In genomic region chr5:174419523-174420132, GRCh38 we compare ENCODE assay signal across 8 cellular contexts.
DNase-seq lines count a peak whose midpoint lies in the region; ATAC-seq and TF ChIP-seq lines count a peak whose summit lies in the region.

No MANE protein-coding gene starts in this region.

- no peak overlapping the region for H4K91ac ChIP-seq in H9 (ENCODE audit: insufficient read length, low read depth, low read length)

- no peaks in the 10 kb centered on the region for H3K79me1 ChIP-seq in H9 (ENCODE audit: insufficient read depth, low read depth, low read length, poor library complexity, severe bottlenecking)

- H2BK120ac ChIP-seq in H9 (ENCODE audit: low read depth, low read length, poor library complexity, severe bottlenecking): no peak overlapping the region

- no peaks in the 10 kb centered on the region for H3K36me3 Mint-ChIP-seq in H9 (ENCODE audit: insufficient read depth in 1 of 3, low read depth in 3 of 3)

- no peaks in the 10 kb centered on the region; the same call in 1 of the 2 replicates for H3K27me3 ChIP-seq in H9 (ENCODE audit: insufficient read depth, low read length)

- no peak overlapping the region for H3K9ac ChIP-seq in H9 (ENCODE audit: extremely low read depth, insufficient read length, low read length)

- no peak overlapping the region for H3T11ph ChIP-seq in H9 (ENCODE audit: low read length)

- H3K14ac ChIP-seq in H9 (ENCODE audit: insufficient read depth, low read length): no peak overlapping the region

- no peak overlapping the region for H2BK5ac ChIP-seq in H9 (ENCODE audit: insufficient read length, low read length)

- H3K9me3 Mint-ChIP-seq in H9: no peaks in the 10 kb centered on the region; a peak in 2 of 5 replicates

- TF ChIP-seq CTCF in H9 (conservative IDR thresholded peaks at IDR 0.05): peak; percentile 97

- H2BK15ac ChIP-seq in H9 (ENCODE audit: low read depth, low read length): no peak overlapping the region

- no peak overlapping the region for H4K5ac ChIP-seq in H9 (ENCODE audit: insufficient read length, low read depth, low read length)

- no peak overlapping the region for H3K4ac ChIP-seq in H9 (ENCODE audit: low read depth, low read length)

- H2AK5ac ChIP-seq in H9 (ENCODE audit: insufficient read length, low read length): no peak overlapping the region

- H3K23ac ChIP-seq in H9 (ENCODE audit: insufficient read length, low read depth, low read length): no peak overlapping the region

- no peak overlapping the region for H2BK12ac ChIP-seq in H9 (ENCODE audit: insufficient read length, low read depth, low read length)

- no CpG with 5 or more reads among the region's 18 CpGs for WGBS in H9 (ENCODE audit: extremely low coverage, insufficient read length, low lambda C conversion rate)

- no peaks in the 10 kb centered on the region for H3K79me2 ChIP-seq in H9 (ENCODE audit: insufficient read depth, low read length)

- peaks cover 6 to 11% of the 10 kb centered on the region in 2 experiments; a peak in 3 of 4 replicates for H3K4me1 Mint-ChIP-seq in H9

- no peak overlapping the region for H2AFZ ChIP-seq in H9 (ENCODE audit: low read length)

- no peak overlapping the region for H2BK20ac ChIP-seq in H9 (ENCODE audit: low read depth, low read length, poor library complexity, severe bottlenecking)

- H3K27ac ChIP-seq in H9 (ENCODE audit: insufficient read length, low read depth, low read length): no peak overlapping the region

- H4K8ac ChIP-seq in H9 (replicated peaks; ENCODE audit: insufficient read length, low read depth, low read length): no peak overlapping the region

- peaks cover 6% of the 10 kb centered on the region for H3K23me2 ChIP-seq in H9 (ENCODE audit: insufficient read length, low read depth, low read length, poor library complexity, severe bottlenecking)

- peaks cover 45% of the 10 kb centered on the region for H3K27me3 Mint-ChIP-seq in H9 (ENCODE audit: low read depth)

- peak; percentile 98 for ATAC-seq in left ventricle myocardium superior

- no peak overlapping the region; a peak in 1 of 7 replicates for H3K27ac Mint-ChIP-seq in H9

- DNase-seq in EH (ENCODE audit: low read depth) (peak; percentile 88), H9 (peak; percentile 94), NCI-H1048 (lab: John Stamatoyannopoulos, UW) (peak; percentile 85), T-helper 2 cell (peak; percentile 32 to 85 (median 75)), amniotic stem cell (lab: John Stamatoyannopoulos, UW) (peak; percentile 72), left ventricle myocardium superior (peak; percentile 93), pulmonary artery endothelial cell (ENCODE audit: low read depth, low spot score) (peak; percentile 59), DMS79 treated with DMSO at 0.1 percent for 48 hours (lab: John Stamatoyannopoulos, UW) (no peak)

- H3K4me1 ChIP-seq in H9 (ENCODE audit: insufficient read depth, low read length): no peaks in the 10 kb centered on the region

- peak overlapping the region; percentile 65 to 84 for H3K4me3 Mint-ChIP-seq in H9

- H3K56ac ChIP-seq in H9 (ENCODE audit: insufficient read length, low read depth, low read length): no peak overlapping the region

- no peaks in the 10 kb centered on the region for H4K20me1 ChIP-seq in H9 (ENCODE audit: control insufficient read depth, insufficient read depth, insufficient read length)

- no peaks in the 10 kb centered on the region for H3K9me3 ChIP-seq in H9 (ENCODE audit: control insufficient read depth, low read depth, low read length)

- intact Hi-C loops in left ventricle myocardium superior (cut with micrococcal nuclease): loop anchor here (5.0 to 10.0 kb wide), 2 partner anchors 373 to 515 kb away; no protein-coding TSS in a partner anchor

- H3K18ac ChIP-seq in H9 (ENCODE audit: insufficient read length, low read depth, low read length): no peak overlapping the region

- peak overlapping the region; percentile 53 for H3K4me2 ChIP-seq in H9 (ENCODE audit: insufficient read depth, insufficient read length, low read length)
